ENCODE assay signal across 8 cellular contexts in genomic region chr11:86069408-86070086, GRCh38. TPM values are rescaled to one million over a fixed set of nuclear protein-coding genes. Genes with fewer than 3 reads are reported as not detected.
A peak's percentile ranks its signal among the peaks of the same experiment; 100 is the strongest.
DNase-seq lines count a peak whose midpoint lies in the region; ATAC-seq and TF ChIP-seq lines count a peak whose summit lies in the region.

No MANE protein-coding gene starts in this region.

- ATAC-seq in stimulated activated naive CD8-positive, alpha-beta T cell treated with anti-CD3 and anti-CD28 coated beads, Interleukin-15, Interleukin-2, amounts not matched to agents 100 U/mL and 50 U/mL, for 24 hours, result no peak
- ATAC-seq in HG02759 (IDR thresholded peaks at IDR 0.05; ENCODE audit: unreplicated experiment) (peak; percentile 7), sciatic nerve (peak; percentile 69)

- peak overlapping the region; percentile 96 for H3K4me3 Mint-ChIP-seq in stimulated activated naive CD8-positive, alpha-beta T cell treated with anti-CD3 and anti-CD28 coated beads, Interleukin-15, Interleukin-2, amounts not matched to agents 100 ng/mL and 50 ng/mL, for 24 hours

- no peak for TF ChIP-seq CTCF in astrocyte of the cerebellum (IDR thresholded peaks at IDR 0.05; ENCODE audit: low read depth, low read length, missing control alignments)

- H3K27me3 Mint-ChIP-seq in stimulated activated naive CD8-positive, alpha-beta T cell treated with anti-CD3 and anti-CD28 coated beads, Interleukin-15, Interleukin-2, amounts not matched to agents 100 ng/mL and 50 ng/mL, for 24 hours, result no peaks in the 10 kb centered on the region

- no peaks in the 10 kb centered on the region for H3K9me3 Mint-ChIP-seq in stimulated activated naive CD8-positive, alpha-beta T cell treated with anti-CD3 and anti-CD28 coated beads, Interleukin-15, Interleukin-2, amounts not matched to agents 100 ng/mL and 50 ng/mL, for 24 hours

- peak overlapping the region; percentile 89 for H3K27ac Mint-ChIP-seq in stimulated activated naive CD8-positive, alpha-beta T cell treated with anti-CD3 and anti-CD28 coated beads, Interleukin-15, Interleukin-2, amounts not matched to agents 100 ng/mL and 50 ng/mL, for 24 hours

- intact Hi-C loops in sciatic nerve (cut with DNase I), result loop anchor here (10.0 kb wide), 1 partner anchor 125 kb away; no protein-coding TSS in a partner anchor

- peaks cover 31% of the 10 kb centered on the region for H3K36me3 Mint-ChIP-seq in stimulated activated naive CD8-positive, alpha-beta T cell treated with anti-CD3 and anti-CD28 coated beads, Interleukin-15, Interleukin-2, amounts not matched to agents 100 ng/mL and 50 ng/mL, for 24 hours (ENCODE audit: low read depth)

- in situ Hi-C loops in astrocyte of the cerebellum (cut with HindIII; ENCODE audit: low sequenced_read_pairs), result loop anchor here (5.0 kb wide), 1 partner anchor 78 kb away; no protein-coding TSS in a partner anchor

- peaks cover 30% of the 10 kb centered on the region for H3K4me1 Mint-ChIP-seq in stimulated activated naive CD8-positive, alpha-beta T cell treated with anti-CD3 and anti-CD28 coated beads, Interleukin-15, Interleukin-2, amounts not matched to agents 100 ng/mL and 50 ng/mL, for 24 hours (ENCODE audit: low read depth)

- H3K4me3 ChIP-seq in astrocyte of the cerebellum (ENCODE audit: low read depth, low read length), result peak overlapping the region; percentile 94

- no peak for DNase-seq in stimulated activated naive CD8-positive, alpha-beta T cell treated with anti-CD3 and anti-CD28 coated beads, Interleukin-15, Interleukin-2, amounts not matched to agents 100 U/mL and 50 U/mL, for 24 hours
- DNase-seq in NCI-H69 (lab: John Stamatoyannopoulos, UW) (peak; percentile 76), astrocyte of the cerebellum (ENCODE audit: low read depth) (peak; percentile 75), iPS DF 4.7 (ENCODE audit: extremely low read depth, low spot score) (peak; percentile 44), sciatic nerve (ENCODE audit: low spot score) (no peak)
- DNase-seq in effector CD4-positive, alpha-beta T cell, result no peak

RNA-seq across cellular contexts. Expression of gene PICALM, which starts 0.7 kb away (rescaled TPM):
- 314 TPM for total RNA-seq in sciatic nerve

Comparison
In these comparisons a context has a peak if more than half of its experiments do, and no peak if none do; other contexts are left out.
1. DNase-seq: peak in NCI-H69 (single experiment), astrocyte of the cerebellum (single experiment) and iPS DF 4.7 (single experiment); none in stimulated activated naive CD8-positive, alpha-beta T cell treated with anti-CD3 and anti-CD28 coated beads, Interleukin-15, Interleukin-2, amounts not matched to agents 100 U/mL and 50 U/mL, for 24 hours (single experiment), sciatic nerve (single experiment) and effector CD4-positive, alpha-beta T cell (single experiment).